Comparison of ENCODE assay signal across 8 cellular contexts in genomic region chr9:109477269-109478203, GRCh38. TPM values are rescaled to one million over a fixed set of nuclear protein-coding genes. Genes with fewer than 3 reads are reported as not detected.
DNase-seq lines count a peak whose midpoint lies in the region; ATAC-seq and TF ChIP-seq lines count a peak whose summit lies in the region.

No MANE protein-coding gene starts in this region.

- peak overlapping the region; percentile 17 for H3K27ac ChIP-seq in foreskin keratinocyte
- no peak overlapping the region for H3K27ac ChIP-seq in WERI-Rb-1

- TSS peak; percentile 88 for BruUV-seq in Calu3 (replicated peaks; lab: Mats Ljungman, UMichigan)

- DNase-seq in Calu3 = peak; percentile 94
- peak; percentile 57 for DNase-seq in NCI-H146 treated with DMSO at 0.1 percent for 48 hours (lab: John Stamatoyannopoulos, UW; ENCODE audit: unreplicated experiment)
- no peak for DNase-seq in foreskin keratinocyte
- peak; percentile 80 for DNase-seq in ureter (ENCODE audit: low spot score)
- no peak for DNase-seq in 8988T
- no peak for DNase-seq in WERI-Rb-1

- intact Hi-C loops in Calu3 (cut with micrococcal nuclease; ENCODE audit: unreplicated experiment) = loop anchor here (1.0 to 2.0 kb wide), 2 partner anchors 19 to 79 kb away; no protein-coding TSS in a partner anchor

- no peaks in the 10 kb centered on the region for H3K9me3 ChIP-seq in WERI-Rb-1 (ENCODE audit: severe bottlenecking)

- no peaks in the 10 kb centered on the region for H3K9me3 Mint-ChIP-seq in Calu3 (ENCODE audit: low read depth, unreplicated experiment)

- H3K4me3 ChIP-seq in WERI-Rb-1 (ENCODE audit: low read depth, low read length) = no peak overlapping the region

- H3K4me1 ChIP-seq in foreskin keratinocyte = peaks cover 35% of the 10 kb centered on the region

- ATAC-seq in GM21576 (IDR thresholded peaks at IDR 0.05; ENCODE audit: unreplicated experiment) (peak; percentile 77), foreskin keratinocyte (peak; percentile 68), HG02885 (IDR thresholded peaks at IDR 0.05; ENCODE audit: poor library complexity, unreplicated experiment) (no peak)

- no peaks in the 10 kb centered on the region for H3K27me3 ChIP-seq in foreskin keratinocyte
- H3K27me3 ChIP-seq in WERI-Rb-1 (ENCODE audit: insufficient read depth, low read depth, severe bottlenecking) = no peaks in the 10 kb centered on the region

- peaks cover 77% of the 10 kb centered on the region for H3K4me1 Mint-ChIP-seq in Calu3 (ENCODE audit: low read depth, unreplicated experiment)

- CTCF ChIA-PET in Calu3 (lab: Charles Lee) = interaction anchor here (0.7 to 1.7 kb wide), 7 partner anchors 8 to 41 kb away, joined by 3 to 6 read pairs (median 4); partner anchors contain the start of gene PTPN3

- no peaks in the 10 kb centered on the region for H3K36me3 ChIP-seq in WERI-Rb-1

- no peaks in the 10 kb centered on the region for H3K27me3 Mint-ChIP-seq in Calu3 (ENCODE audit: unreplicated experiment)

- TF ChIP-seq CTCF in Calu3 (IDR thresholded peaks at IDR 0.05; ENCODE audit: unreplicated experiment) (no peak), foreskin keratinocyte (conservative IDR thresholded peaks at IDR 0.05) (no peak), WERI-Rb-1 (IDR thresholded peaks at IDR 0.05; ENCODE audit: low read depth, low read length) (no peak)

- H3K4me3 Mint-ChIP-seq in Calu3 (ENCODE audit: low read depth, unreplicated experiment) = peak overlapping the region; percentile 60

- H3K36me3 Mint-ChIP-seq in Calu3 (ENCODE audit: insufficient read depth, unreplicated experiment) = peaks cover 40% of the 10 kb centered on the region

- peak overlapping the region; percentile 99 for H3K27ac Mint-ChIP-seq in Calu3 (ENCODE audit: unreplicated experiment)

RNA-seq across cellular contexts. Expression of gene PTPN3, which starts 20.6 kb away (rescaled TPM):
- total RNA-seq in Calu3 (2022) (25.0 and 28.3 TPM in 2 replicates), foreskin keratinocyte (14.4 and 19.5 TPM in 2 replicates), ureter (36.4 TPM)
- polyA plus RNA-seq in foreskin keratinocyte = 7.5 and 12.2 TPM in 2 replicates

Comparison
In these comparisons a context has a peak if more than half of its experiments do, and no peak if none do; other contexts are left out.
1. DNase-seq: peak in Calu3 (single experiment), NCI-H146 treated with DMSO at 0.1 percent for 48 hours (single experiment) and ureter (single experiment); none in foreskin keratinocyte (0 of 2), 8988T (single experiment) and WERI-Rb-1 (single experiment).